In the genomic region with DNA sequence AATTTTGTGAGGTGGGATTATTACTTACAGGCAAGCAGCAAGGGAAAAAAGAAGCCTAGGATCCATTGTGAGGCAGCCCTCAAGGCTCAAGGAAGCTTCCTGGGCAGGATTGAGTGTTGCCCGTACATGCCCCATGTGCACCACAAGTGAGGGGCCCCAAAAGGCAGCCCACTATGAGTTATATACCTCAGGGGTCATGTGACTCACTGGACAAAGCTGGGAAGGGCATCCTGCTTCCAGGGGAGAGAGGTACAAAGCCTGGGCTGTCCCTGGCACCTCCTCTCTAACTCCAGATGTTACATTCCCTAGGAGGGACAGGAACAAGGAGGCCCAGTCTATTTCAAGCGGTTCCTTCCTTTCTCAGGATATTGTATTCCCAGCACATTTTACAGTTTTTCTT, we compare ENCODE assay signal across 13 cellular contexts. TPM values are rescaled to one million over a fixed set of nuclear protein-coding genes. Genes with fewer than 3 reads are reported as not detected.
DNase-seq lines count a peak whose midpoint lies in the region; FAIRE-seq and TF ChIP-seq lines count a peak whose summit lies in the region.
"Had no signal": no experiment of that assay in that cellular context is flagged by ENCODE, and none has a peak within 500 bp of the region (broad histone marks: within the 10 kb centered on the region; RNA-seq: fewer than 3 reads in every experiment).

No MANE protein-coding gene starts in this region.

- no peak overlapping the region for H3K4me3 ChIP-seq in bronchial epithelial cell (ENCODE audit: low read depth, low read length)
- no peak overlapping the region for H3K4me3 ChIP-seq in parathyroid adenoma (ENCODE audit: low read depth, low read length)
- H3K4me3 ChIP-seq: SK-N-MC had no signal

- peak; percentile 32 for DNase-seq in ELR (ENCODE audit: low read depth)
- peak; percentile 52 for DNase-seq in HPDE6-E6E7 (ENCODE audit: extremely low spot score)
- peak; percentile 97 for DNase-seq in bronchial epithelial cell (ENCODE audit: low read depth)
- DNase-seq in globus pallidus (ENCODE audit: low spot score) = no peak
- no peak for DNase-seq in stimulated activated CD4-positive, alpha-beta T cell treated with anti-CD3 and anti-CD28 coated beads, Interleukin-12 subunit alpha, Interleukin-12 subunit beta, amount 100 ng/mL, for 4 hours
- no peak for DNase-seq in cerebellum (ENCODE audit: low spot score)
- DNase-seq: BE2C; CD8-positive, alpha-beta memory T cell; NCI-H1436 treated with DMSO at 0.1 percent for 48 hours; NCI-H2081; NCI-H524 treated with DMSO at 0.1 percent for 48 hours had no signal

- H3K36me3 ChIP-seq in bronchial epithelial cell (ENCODE audit: control insufficient read depth, insufficient read depth, low read length) (no peaks in the 10 kb centered on the region), parathyroid adenoma (ENCODE audit: control insufficient read depth, insufficient read depth, low read length) (no peaks in the 10 kb centered on the region)
- H3K36me3 ChIP-seq: BE2C had no signal

- H3K9me3 ChIP-seq in parathyroid adenoma (ENCODE audit: control insufficient read depth, low read length) = no peaks in the 10 kb centered on the region
- H3K9me3 ChIP-seq: BE2C had no signal

- no peak overlapping the region for H3K9ac ChIP-seq in parathyroid adenoma

- TF ChIP-seq CTCF in bronchial epithelial cell (IDR thresholded peaks at IDR 0.05; ENCODE audit: insufficient read depth, low read length, severe bottlenecking) = no peak
- no peak for TF ChIP-seq CTCF in parathyroid adenoma (IDR thresholded peaks at IDR 0.05)

- FAIRE-seq in bronchial epithelial cell (lab: Jason Lieb, UNC) = no peak

- H3K27me3 ChIP-seq in bronchial epithelial cell (ENCODE audit: control insufficient read depth, insufficient read depth, low read length) (no peaks in the 10 kb centered on the region), parathyroid adenoma (ENCODE audit: control insufficient read depth, insufficient read depth, low read length) (no peaks in the 10 kb centered on the region)
- H3K27me3 ChIP-seq: BE2C had no signal

- H2AFZ ChIP-seq in parathyroid adenoma = no peak overlapping the region

- no peak overlapping the region for H3K4me2 ChIP-seq in parathyroid adenoma (ENCODE audit: low read length)

- no peaks in the 10 kb centered on the region for H3K4me1 ChIP-seq in parathyroid adenoma
- H3K4me1 ChIP-seq: BE2C had no signal

- H3K79me2 ChIP-seq in parathyroid adenoma = no peaks in the 10 kb centered on the region

- peak overlapping the region; percentile 77 for H3K27ac ChIP-seq in parathyroid adenoma
- H3K27ac ChIP-seq: SK-N-MC had no signal

RNA-seq across cellular contexts. Expression of a gene that starts 34.0 kb away (rescaled TPM):
- 3.1 and 3.9 TPM in 2 replicates for total RNA-seq in bronchial epithelial cell
- 0.09 TPM for total RNA-seq in cerebellum
- total RNA-seq: CD8-positive, alpha-beta memory T cell had no signal

Comparison
In these comparisons a context has a peak if more than half of its experiments do, and no peak if none do; other contexts are left out.
1. DNase-seq: peak in ELR (single experiment), HPDE6-E6E7 (single experiment) and bronchial epithelial cell (single experiment); none in globus pallidus (single experiment), stimulated activated CD4-positive, alpha-beta T cell treated with anti-CD3 and anti-CD28 coated beads, Interleukin-12 subunit alpha, Interleukin-12 subunit beta, amount 100 ng/mL, for 4 hours (single experiment) and cerebellum (single experiment).